ENCODE assay signal across 10 cellular contexts in genomic region chr3:141336672-141337522, GRCh38. TPM values are rescaled to one million over a fixed set of nuclear protein-coding genes. Genes with fewer than 3 reads are reported as not detected.
DNase-seq lines count a peak whose midpoint lies in the region; ATAC-seq and TF ChIP-seq lines count a peak whose summit lies in the region.
"Had no signal": no experiment of that assay in that cellular context is flagged by ENCODE, and none has a peak within 500 bp of the region (broad histone marks: within the 10 kb centered on the region; RNA-seq: fewer than 3 reads in every experiment).

No MANE protein-coding gene starts in this region.

- ATAC-seq in GM19372 (IDR thresholded peaks at IDR 0.05; ENCODE audit: low read depth, unreplicated experiment) (peak; percentile 94), HG03196 (IDR thresholded peaks at IDR 0.05; ENCODE audit: unreplicated experiment) (peak; percentile 84), SK-N-SH treated with all-trans-retinoic acid at 6 μM for 48 hours (peak; percentile 50; the same call in 2 of the 3 replicates)

- no peak for TF ChIP-seq CTCF in AG04450 (IDR thresholded peaks at IDR 0.05; ENCODE audit: low read depth, low read length)
- no peak for TF ChIP-seq CTCF in stomach (IDR thresholded peaks at IDR 0.05)

- H3K18ac ChIP-seq in mesendoderm (ENCODE audit: low read length) = peak overlapping the region; percentile 76

- intact Hi-C loops in stomach (cut with DNase I; ENCODE audit: low total_unique reads) = no loop called here

- no peaks in the 10 kb centered on the region for H3K4me1 Mint-ChIP-seq in activated CD4-positive, alpha-beta T cell treated with anti-CD3 and anti-CD28 coated beads, Interleukin-2, amount 10 ng/mL, durations not matched to agents 7 days and 5 days
- H3K4me1 Mint-ChIP-seq: activated naive CD4-positive, alpha-beta T cell treated with anti-CD3 and anti-CD28 coated beads, Interleukin-2, amount 50 U/mL, for 24 hours had no signal

- peak overlapping the region; percentile 29 for H2BK5ac ChIP-seq in mesendoderm (ENCODE audit: low read length)

- H3K36me3 ChIP-seq in mesendoderm (ENCODE audit: control insufficient read depth, insufficient read depth, low read length) = no peaks in the 10 kb centered on the region
- H3K36me3 ChIP-seq in stomach = no peaks in the 10 kb centered on the region

- no peak overlapping the region for H3K4me3 Mint-ChIP-seq in activated CD4-positive, alpha-beta T cell treated with anti-CD3 and anti-CD28 coated beads, Interleukin-2, amount 10 ng/mL, durations not matched to agents 7 days and 5 days
- H3K4me3 Mint-ChIP-seq: activated naive CD4-positive, alpha-beta T cell treated with anti-CD3 and anti-CD28 coated beads, Interleukin-2, amount 50 U/mL, for 24 hours had no signal

- H3K27ac ChIP-seq in AG04450 (ENCODE audit: low read depth, low read length) = peak overlapping the region; percentile 54
- H3K27ac ChIP-seq in mesendoderm (ENCODE audit: low read depth, low read length) = no peak overlapping the region
- H3K27ac ChIP-seq in stomach = no peak overlapping the region

- no peaks in the 10 kb centered on the region for H3K79me2 ChIP-seq in mesendoderm (ENCODE audit: control insufficient read depth, insufficient read depth, low read length)

- no peaks in the 10 kb centered on the region for H3K27me3 ChIP-seq in AG04450 (ENCODE audit: control insufficient read depth, insufficient read depth, low read length)
- H3K27me3 ChIP-seq in mesendoderm (ENCODE audit: insufficient read depth, low read length, poor library complexity) = no peaks in the 10 kb centered on the region
- no peaks in the 10 kb centered on the region for H3K27me3 ChIP-seq in stomach

- WGBS in mesendoderm (ENCODE audit: extremely low coverage, insufficient coverage, low lambda C conversion rate) = no CpG with 5 or more reads among the region's 12 CpGs
- 61 to 71% (median 66%) methylated on average over 12 of the region's 12 CpGs for WGBS in stomach, 5 donors

- no peak overlapping the region for H3K23ac ChIP-seq in mesendoderm (ENCODE audit: low read length)

- no peak overlapping the region for H3K4me2 ChIP-seq in mesendoderm (ENCODE audit: low read length)

- TF ChIP-seq EP300 in stomach (IDR thresholded peaks at IDR 0.05) = no peak

- peak overlapping the region; percentile 3 for H3K4ac ChIP-seq in mesendoderm (ENCODE audit: low read depth, low read length)

- POLR2A ChIA-PET in AG04450 (lab: Yijun Ruan, JAX) = interaction anchor here (0.9 to 1.0 kb wide), 3 partner anchors 10 to 50 kb away, joined by 3 to 6 read pairs (median 3); no protein-coding TSS in a partner anchor
- POLR2A ChIA-PET in activated CD4-positive, alpha-beta T cell treated with anti-CD3 and anti-CD28 coated beads, Interleukin-2, amount 10 ng/mL, durations not matched to agents 7 days and 5 days (lab: Charles Lee) = interaction anchor here (0.5 kb wide), 1 partner anchor 250 kb away, joined by 3 read pairs; no protein-coding TSS in a partner anchor

- no peak overlapping the region for H4K5ac ChIP-seq in mesendoderm (ENCODE audit: low read length)

- H3K79me1 ChIP-seq in mesendoderm (ENCODE audit: low read length) = no peaks in the 10 kb centered on the region

- H2BK120ac ChIP-seq in mesendoderm (ENCODE audit: low read depth, low read length) = peak overlapping the region; percentile 8

- H3K4me3 ChIP-seq in AG04450 (ENCODE audit: low read depth, low read length) (no peak overlapping the region), mesendoderm (ENCODE audit: low read length) (no peak overlapping the region), stomach (no peak overlapping the region)

- CTCF ChIA-PET in AG04450 (lab: Charles Lee) = interaction anchor here (0.8 kb wide), 1 partner anchor 33 kb away, joined by 4 read pairs; no protein-coding TSS in a partner anchor
- CTCF ChIA-PET in activated CD4-positive, alpha-beta T cell treated with anti-CD3 and anti-CD28 coated beads, Interleukin-2, amount 10 ng/mL, durations not matched to agents 7 days and 5 days (lab: Charles Lee) = interaction anchor here (1.4 kb wide), 1 partner anchor 9 kb away, joined by 3 read pairs; no protein-coding TSS in a partner anchor

- H3K27ac Mint-ChIP-seq in activated CD4-positive, alpha-beta T cell treated with anti-CD3 and anti-CD28 coated beads, Interleukin-2, amount 10 ng/mL, durations not matched to agents 7 days and 5 days = no peak overlapping the region
- H3K27ac Mint-ChIP-seq: activated naive CD4-positive, alpha-beta T cell treated with anti-CD3 and anti-CD28 coated beads, Interleukin-2, amount 50 U/mL, for 24 hours had no signal

- H3K9me3 ChIP-seq in AG04450 (ENCODE audit: control insufficient read depth, insufficient read depth, low read length) = peaks cover 2% of the 10 kb centered on the region; the same call in 1 of the 2 replicates
- no peaks in the 10 kb centered on the region for H3K9me3 ChIP-seq in stomach

- no peak for TF ChIP-seq POLR2A in stomach (IDR thresholded peaks at IDR 0.05)

- H3K36me3 Mint-ChIP-seq in activated CD4-positive, alpha-beta T cell treated with anti-CD3 and anti-CD28 coated beads, Interleukin-2, amount 10 ng/mL, durations not matched to agents 7 days and 5 days (ENCODE audit: low read depth) = no peaks in the 10 kb centered on the region
- H3K36me3 Mint-ChIP-seq: activated naive CD4-positive, alpha-beta T cell treated with anti-CD3 and anti-CD28 coated beads, Interleukin-2, amount 50 U/mL, for 24 hours had no signal

- H3K9me3 Mint-ChIP-seq in activated CD4-positive, alpha-beta T cell treated with anti-CD3 and anti-CD28 coated beads, Interleukin-2, amount 10 ng/mL, durations not matched to agents 7 days and 5 days = no peaks in the 10 kb centered on the region
- H3K9me3 Mint-ChIP-seq: activated naive CD4-positive, alpha-beta T cell treated with anti-CD3 and anti-CD28 coated beads, Interleukin-2, amount 50 U/mL, for 24 hours had no signal

- no peak overlapping the region for H4K8ac ChIP-seq in mesendoderm (ENCODE audit: low read depth, low read length)

- peak overlapping the region; percentile 25 for H2BK15ac ChIP-seq in mesendoderm (replicated peaks; ENCODE audit: low read depth)

- H3K27me3 Mint-ChIP-seq in activated CD4-positive, alpha-beta T cell treated with anti-CD3 and anti-CD28 coated beads, Interleukin-2, amount 10 ng/mL, durations not matched to agents 7 days and 5 days = peaks cover 2% of the 10 kb centered on the region
- H3K27me3 Mint-ChIP-seq: activated naive CD4-positive, alpha-beta T cell treated with anti-CD3 and anti-CD28 coated beads, Interleukin-2, amount 50 U/mL, for 24 hours had no signal

- H3K56ac ChIP-seq in mesendoderm (ENCODE audit: low read length) = no peak overlapping the region

- H3K4me1 ChIP-seq in mesendoderm (ENCODE audit: control insufficient read depth, low read depth, low read length) (peaks cover 15% of the 10 kb centered on the region), stomach (no peaks in the 10 kb centered on the region)

- no peak overlapping the region for H2AK5ac ChIP-seq in mesendoderm (ENCODE audit: low read length)

- in situ Hi-C loops in KBM-7 (cut with MboI; ENCODE audit: low pct_unique_long_range_greater_than_20kb, low sequenced_read_pairs) = no loop called here

- DNase-seq in AG04450 (ENCODE audit: low read depth, low spot score) (no peak), mesendoderm (no peak), KBM-7 (no peak), stomach (no peak)
- DNase-seq in activated CD4-positive, alpha-beta T cell treated with anti-CD3 and anti-CD28 coated beads, Interleukin-2, amount 10 ng/mL, durations not matched to agents 7 days and 5 days = no peak
- DNase-seq: DND-41 had no signal

- no peak overlapping the region for H3K9ac ChIP-seq in mesendoderm (ENCODE audit: low read length)

TF ChIP-seq in SK-N-SH treated with all-trans-retinoic acid at 6 μM for 48 hours, 23 proteins besides CTCF, POLR2A, EP300 and RAD21:
- TF ChIP-seq ZNF8 (CRISPR knock-in tag; IDR thresholded peaks at IDR 0.05) (no peak), BACH2 (CRISPR knock-in tag; IDR thresholded peaks at IDR 0.05; ENCODE audit: borderline replicate concordance) (no peak), ZC3H10 (CRISPR knock-in tag; IDR thresholded peaks at IDR 0.05) (no peak), POU6F1 (CRISPR knock-in tag; IDR thresholded peaks at IDR 0.05; ENCODE audit: borderline replicate concordance, low read depth) (no peak)

RNA-seq across cellular contexts. Expression of gene ZBTB38, which starts 31.4 kb away (rescaled TPM):
- polyA plus RNA-seq in AG04450 (2011; rRNA removed) (85.1 and 97.1 TPM in 2 replicates), stomach (10 to 100 TPM in 1 of 3 donors, 1 to 10 TPM in 2; 5.3 to 10.7 (median 9.5) TPM)
- 176 and 193 TPM in 2 replicates for polyA minus RNA-seq in AG04450 (2011; rRNA and poly(A)+ RNA removed)
- 20.8 TPM for polyA plus RNA-seq in mesendoderm (2013, experiment 1 of 2)
- 20.5 TPM for polyA plus RNA-seq in mesendoderm (2013, experiment 2 of 2)
- total RNA-seq in activated CD4-positive, alpha-beta T cell treated with anti-CD3 and anti-CD28 coated beads, Interleukin-2, amount 10 ng/mL, durations not matched to agents 7 days and 5 days = 10 to 100 TPM; 20.0 to 26.1 TPM
- 100 to 1,000 TPM in 1 of 5 donors, 10 to 100 TPM in 4; 26.9 to 253 (median 64.3) TPM for total RNA-seq in stomach
